Comparison of ENCODE assay signal across 9 cellular contexts in genomic region chr2:196200557-196200956, GRCh38.
DNase-seq lines count a peak whose midpoint lies in the region; ATAC-seq and TF ChIP-seq lines count a peak whose summit lies in the region.
"Had no signal": no experiment of that assay in that cellular context is flagged by ENCODE, and none has a peak within 500 bp of the region (broad histone marks: within the 10 kb centered on the region; RNA-seq: fewer than 3 reads in every experiment).

No MANE protein-coding gene starts in this region.

- H3K4me1 ChIP-seq in Loucy (ENCODE audit: insufficient read depth, low read length, poor library complexity, severe bottlenecking) = peaks cover 37% of the 10 kb centered on the region

- peak overlapping the region; percentile 47; the same call in 1 of the 2 replicates for H2AFZ ChIP-seq in Loucy (ENCODE audit: low read length)
- H2AFZ ChIP-seq: hepatocyte had no signal

- no peak overlapping the region for H3K9ac ChIP-seq in Loucy (ENCODE audit: low read depth, low read length, poor library complexity, severe bottlenecking)

- H3K36me3 Mint-ChIP-seq in stimulated activated naive B cell treated with anti-CD40 and anti-IgM and Interleukin-4, amounts not matched to agents 10 μg/mL and 1 μg/mL and 100 μg/mL, for 72 hours = no peaks in the 10 kb centered on the region

- no peaks in the 10 kb centered on the region for H3K36me3 ChIP-seq in Loucy (ENCODE audit: insufficient read depth, low read length)

- no peaks in the 10 kb centered on the region for H3K79me2 ChIP-seq in Loucy (ENCODE audit: insufficient read depth, low read length)
- H3K79me2 ChIP-seq: hepatocyte had no signal

- H3K4me1 Mint-ChIP-seq in stimulated activated naive B cell treated with anti-CD40 and anti-IgM and Interleukin-4, amounts not matched to agents 10 μg/mL and 1 μg/mL and 100 μg/mL, for 72 hours = peaks cover 17 to 22% of the 10 kb centered on the region in 2 donors

- H3K4me2 ChIP-seq in Loucy (ENCODE audit: low read depth, low read length, poor library complexity, severe bottlenecking) = peak overlapping the region; percentile 24
- H3K4me2 ChIP-seq: hepatocyte had no signal

- H3K9me3 ChIP-seq in Loucy (ENCODE audit: insufficient read depth, low read depth, low read length) = no peaks in the 10 kb centered on the region

- 0 out of 2 replicates have a peak, but pooled peaks cover 2% of the 10 kb centered on the region for H3F3A ChIP-seq in Loucy (ENCODE audit: low read depth)

- H3K9me3 Mint-ChIP-seq in stimulated activated naive B cell treated with anti-CD40 and anti-IgM and Interleukin-4, amounts not matched to agents 10 μg/mL and 1 μg/mL and 100 μg/mL, for 72 hours = no peaks in the 10 kb centered on the region

- peak overlapping the region; percentile 31 for H3K27ac Mint-ChIP-seq in stimulated activated naive B cell treated with anti-CD40 and anti-IgM and Interleukin-4, amounts not matched to agents 10 μg/mL and 1 μg/mL and 100 μg/mL, for 72 hours

- H3K4me3 ChIP-seq in Loucy (ENCODE audit: low read length, poor library complexity, severe bottlenecking) = no peak overlapping the region
- H3K4me3 ChIP-seq: hepatocyte had no signal

- peak; percentile 76 for DNase-seq in activated effector memory CD4-positive, alpha-beta T cell treated with anti-CD3 and anti-CD28 coated beads, Interleukin-2, amount 50 U/mL, for 16 hours
- DNase-seq in activated effector memory CD4-positive, alpha-beta T cell treated with Interleukin-2 at 50 U/mL for 16 hours = no peak
- no peak for DNase-seq in stimulated activated naive B cell treated with anti-CD40 and anti-IgM and Interleukin-4, amounts not matched to agents 10 μg/mL and 1 μg/mL and 100 μg/mL, for 72 hours
- DNase-seq in NCI-H2029 treated with DMSO at 0.1 percent for 48 hours (lab: John Stamatoyannopoulos, UW) = no peak
- DNase-seq in NCI-H2171 (lab: John Stamatoyannopoulos, UW) = no peak
- DNase-seq in iPS-NIHi7 (ENCODE audit: extremely low spot score) = no peak

- no peaks in the 10 kb centered on the region for H3K27me3 ChIP-seq in Loucy (ENCODE audit: insufficient read depth, low read length, poor library complexity, severe bottlenecking)
- H3K27me3 ChIP-seq: hepatocyte had no signal

- H4K20me1 ChIP-seq in Loucy (ENCODE audit: insufficient read depth, low read length, poor library complexity, severe bottlenecking) = no peaks in the 10 kb centered on the region

- peak; percentile 98 for ATAC-seq in HG02623 (IDR thresholded peaks at IDR 0.05; ENCODE audit: unreplicated experiment)
- ATAC-seq in stimulated activated naive B cell treated with anti-CD40 and anti-IgM and Interleukin-4, amounts not matched to agents 10 μg/mL and 1 μg/mL and 100 μg/mL, for 72 hours (replicated peaks) = peak; percentile 88 to 89

- TF ChIP-seq CTCF in Loucy (conservative IDR thresholded peaks at IDR 0.05; ENCODE audit: low read length) = no peak

- no peaks in the 10 kb centered on the region for H3K9me2 ChIP-seq in Loucy (replicated peaks; ENCODE audit: low read depth, low read length)

- no peak overlapping the region for H3K4me3 Mint-ChIP-seq in stimulated activated naive B cell treated with anti-CD40 and anti-IgM and Interleukin-4, amounts not matched to agents 10 μg/mL and 1 μg/mL and 100 μg/mL, for 72 hours

- no peaks in the 10 kb centered on the region for H3K27me3 Mint-ChIP-seq in stimulated activated naive B cell treated with anti-CD40 and anti-IgM and Interleukin-4, amounts not matched to agents 10 μg/mL and 1 μg/mL and 100 μg/mL, for 72 hours
